In genomic region chr21:32900814-32901213, GRCh38 we compare ENCODE assay signal across 8 cellular contexts.
"Had no signal": no experiment of that assay in that cellular context is flagged by ENCODE, and none has a peak within 500 bp of the region (broad histone marks: within the 10 kb centered on the region; RNA-seq: fewer than 3 reads in every experiment).

No MANE protein-coding gene starts in this region.

- H2AFZ ChIP-seq: GM23248 had no signal

- H3K9ac ChIP-seq: GM23248 had no signal

- H3K36me3 ChIP-seq: HAP-1 had no signal

- H3K9me3 ChIP-seq: HAP-1 had no signal

- DNase-seq: GM23248, GOT3, H7, HFFc6, IMR-90 had no signal

- H3K4me1 ChIP-seq: HAP-1 had no signal

- H3K9me3 Mint-ChIP-seq: HFFc6 had no signal

- H3K4me3 ChIP-seq: GM23248, HAP-1, K562 had no signal

- H3K27ac ChIP-seq: GM23248 had no signal

- ATAC-seq: HCT116, K562 had no signal

- H3K27ac Mint-ChIP-seq: HFFc6 had no signal

- H3K4me3 Mint-ChIP-seq: HFFc6 had no signal
